Comparison of ENCODE assay signal across 20 cellular contexts in genomic region chr2:239360421-239361310, GRCh38. TPM values are rescaled to one million over a fixed set of nuclear protein-coding genes. Genes with fewer than 3 reads are reported as not detected.
A peak's percentile ranks its signal among the peaks of the same experiment; 100 is the strongest.
DNase-seq lines count a peak whose midpoint lies in the region; ATAC-seq and TF ChIP-seq lines count a peak whose summit lies in the region.
"Had no signal": no experiment of that assay in that cellular context is flagged by ENCODE, and none has a peak within 500 bp of the region (broad histone marks: within the 10 kb centered on the region; RNA-seq: fewer than 3 reads in every experiment).

No MANE protein-coding gene starts in this region.

- H3K4me3 Mint-ChIP-seq in central memory CD8-positive, alpha-beta T cell, result no peak overlapping the region
- no peak overlapping the region for H3K4me3 Mint-ChIP-seq in naive thymus-derived CD8-positive, alpha-beta T cell
- H3K4me3 Mint-ChIP-seq in type B pancreatic cell, result no peak overlapping the region
- H3K4me3 Mint-ChIP-seq in stimulated activated naive CD8-positive, alpha-beta T cell treated with anti-CD3 and anti-CD28 coated beads, Interleukin-15, amount 100 ng/mL, for 72 hours, result no peak overlapping the region
- H3K4me3 Mint-ChIP-seq: activated naive CD8-positive, alpha-beta T cell treated with anti-CD3 and anti-CD28 coated beads for 36 hours; B cell; stimulated activated effector memory CD8-positive, alpha-beta T cell treated with anti-CD3 and anti-CD28 coated beads, Interleukin-12 subunit alpha, Interleukin-12 subunit beta, amount 100 ng/mL, for 72 hours; T-helper 2 cell treated with Interferon-gamma antibody and Interleukin-4, amounts not matched to agents 5 μg/mL and 100 μg/mL, for 36 hours had no signal

- DNase-seq in activated CD8-positive, alpha-beta memory T cell treated with anti-CD3 and anti-CD28 coated beads for 24 hours, result peak; percentile 54
- DNase-seq in activated CD8-positive, alpha-beta memory T cell treated with anti-CD3 and anti-CD28 coated beads, Interleukin-2, amount 50 U/mL, for 48 hours, result no peak
- DNase-seq in central memory CD8-positive, alpha-beta T cell (ENCODE audit: low spot score in 2 of 2), result no peak
- no peak for DNase-seq in naive thymus-derived CD8-positive, alpha-beta T cell
- DNase-seq in type B pancreatic cell (ENCODE audit: extremely low spot score, unreplicated experiment), result peak; percentile 58
- no peak for DNase-seq in stimulated activated naive CD8-positive, alpha-beta T cell treated with anti-CD3 and anti-CD28 coated beads, Interleukin-15, amount 100 ng/mL, for 72 hours
- DNase-seq in GM10266 (ENCODE audit: extremely low spot score), result no peak
- DNase-seq: activated CD8-positive, alpha-beta memory T cell treated with anti-CD3 and anti-CD28 coated beads, Interleukin-2, amount 50 U/mL, for 4 hours; activated naive CD8-positive, alpha-beta T cell treated with anti-CD3 and anti-CD28 coated beads for 36 hours; DMS79 treated with DMSO at 0.1 percent for 48 hours; effector CD8-positive, alpha-beta T cell; NCI-H2081 treated with DMSO at 0.1 percent for 48 hours; NCI-H510A treated with DMSO at 0.1 percent for 48 hours; stimulated activated CD4-positive, alpha-beta T cell treated with anti-CD3 and anti-CD28 coated beads, Interleukin-1b, Interleukin-23, amount 100 ng/mL, for 48 hours had no signal

- no peaks in the 10 kb centered on the region for H3K9me3 Mint-ChIP-seq in central memory CD8-positive, alpha-beta T cell
- peaks cover 0 to 2% (median 0%) of the 10 kb centered on the region in 9 donors for H3K9me3 Mint-ChIP-seq in naive thymus-derived CD8-positive, alpha-beta T cell
- peaks cover 2% of the 10 kb centered on the region for H3K9me3 Mint-ChIP-seq in type B pancreatic cell
- H3K9me3 Mint-ChIP-seq in stimulated activated naive CD8-positive, alpha-beta T cell treated with anti-CD3 and anti-CD28 coated beads, Interleukin-15, amount 100 ng/mL, for 72 hours, result peaks cover 3 to 6% of the 10 kb centered on the region in 2 donors
- H3K9me3 Mint-ChIP-seq: activated naive CD8-positive, alpha-beta T cell treated with anti-CD3 and anti-CD28 coated beads for 36 hours; stimulated activated effector memory CD8-positive, alpha-beta T cell treated with anti-CD3 and anti-CD28 coated beads, Interleukin-12 subunit alpha, Interleukin-12 subunit beta, amount 100 ng/mL, for 72 hours had no signal

- POLR2A ChIA-PET in naive thymus-derived CD8-positive, alpha-beta T cell (lab: Charles Lee), result no interaction called here

- peaks cover 35% of the 10 kb centered on the region for H3K4me1 Mint-ChIP-seq in central memory CD8-positive, alpha-beta T cell
- H3K4me1 Mint-ChIP-seq in naive thymus-derived CD8-positive, alpha-beta T cell, result peaks cover 18 to 49% (median 26%) of the 10 kb centered on the region in 4 donors
- peaks cover 27% of the 10 kb centered on the region for H3K4me1 Mint-ChIP-seq in type B pancreatic cell (ENCODE audit: unreplicated experiment)
- peaks cover 43% of the 10 kb centered on the region for H3K4me1 Mint-ChIP-seq in stimulated activated naive CD8-positive, alpha-beta T cell treated with anti-CD3 and anti-CD28 coated beads, Interleukin-15, amount 100 ng/mL, for 72 hours
- H3K4me1 Mint-ChIP-seq: B cell had no signal

- peaks cover 7% of the 10 kb centered on the region for H3K36me3 Mint-ChIP-seq in central memory CD8-positive, alpha-beta T cell (ENCODE audit: insufficient read depth)
- H3K36me3 Mint-ChIP-seq in naive thymus-derived CD8-positive, alpha-beta T cell, result peaks cover 0 to 4% (median 2%) of the 10 kb centered on the region in 3 donors
- peaks cover 7% of the 10 kb centered on the region for H3K36me3 Mint-ChIP-seq in type B pancreatic cell
- H3K36me3 Mint-ChIP-seq: stimulated activated effector memory CD8-positive, alpha-beta T cell treated with anti-CD3 and anti-CD28 coated beads, Interleukin-12 subunit alpha, Interleukin-12 subunit beta, amount 100 ng/mL, for 72 hours had no signal

- ATAC-seq in central memory CD8-positive, alpha-beta T cell (replicated peaks; ENCODE audit: extremely low read depth, poor library complexity, severe bottlenecking), result no peak
- no peak for ATAC-seq in naive thymus-derived CD8-positive, alpha-beta T cell
- ATAC-seq in HG03135 (IDR thresholded peaks at IDR 0.05; ENCODE audit: unreplicated experiment), result no peak
- ATAC-seq in stimulated activated naive CD8-positive, alpha-beta T cell treated with anti-CD3 and anti-CD28 coated beads, Interleukin-15, amount 100 ng/mL, for 72 hours, result no peak
- ATAC-seq: Panc1; stimulated activated effector memory CD8-positive, alpha-beta T cell treated with anti-CD3 and anti-CD28 coated beads, Interleukin-12 subunit alpha, Interleukin-12 subunit beta, amount 100 ng/mL, for 72 hours had no signal

- H3K27ac Mint-ChIP-seq in central memory CD8-positive, alpha-beta T cell (ENCODE audit: low read depth), result peak overlapping the region; percentile 5
- H3K27ac Mint-ChIP-seq in naive thymus-derived CD8-positive, alpha-beta T cell, result peak overlapping the region in 6 of 10 donors; percentile 5 to 84 (median 11)
- no peak overlapping the region for H3K27ac Mint-ChIP-seq in type B pancreatic cell
- no peak overlapping the region for H3K27ac Mint-ChIP-seq in stimulated activated naive CD8-positive, alpha-beta T cell treated with anti-CD3 and anti-CD28 coated beads, Interleukin-15, amount 100 ng/mL, for 72 hours
- H3K27ac Mint-ChIP-seq: activated naive CD8-positive, alpha-beta T cell treated with anti-CD3 and anti-CD28 coated beads for 36 hours; activated T-helper 2 cell treated with anti-CD3 and anti-CD28 coated beads, Interferon-gamma antibody, Interleukin-2, Interleukin-4, amounts not matched to agents 10 μg/mL and 5 μg/mL and 100 μg/mL, durations not matched to agents 14 hours and 24 hours and 36 hours; B cell; stimulated activated effector memory CD8-positive, alpha-beta T cell treated with anti-CD3 and anti-CD28 coated beads, Interleukin-12 subunit alpha, Interleukin-12 subunit beta, amount 100 ng/mL, for 72 hours; T-helper 2 cell treated with Interferon-gamma antibody and Interleukin-4, amounts not matched to agents 5 μg/mL and 100 μg/mL, for 36 hours had no signal

- no peak for TF ChIP-seq CTCF in type B pancreatic cell (conservative IDR thresholded peaks at IDR 0.05)
- no peak for TF ChIP-seq CTCF in GM10266 (IDR thresholded peaks at IDR 0.05; ENCODE audit: control insufficient read depth, insufficient read depth, low read depth, missing control alignments)

- H3K27me3 Mint-ChIP-seq in central memory CD8-positive, alpha-beta T cell, result no peaks in the 10 kb centered on the region
- H3K27me3 Mint-ChIP-seq in naive thymus-derived CD8-positive, alpha-beta T cell, result no peaks in the 10 kb centered on the region
- H3K27me3 Mint-ChIP-seq in type B pancreatic cell, result no peaks in the 10 kb centered on the region
- no peaks in the 10 kb centered on the region for H3K27me3 Mint-ChIP-seq in stimulated activated naive CD8-positive, alpha-beta T cell treated with anti-CD3 and anti-CD28 coated beads, Interleukin-15, amount 100 ng/mL, for 72 hours
- H3K27me3 Mint-ChIP-seq: activated naive CD8-positive, alpha-beta T cell treated with anti-CD3 and anti-CD28 coated beads for 36 hours; B cell had no signal

RNA-seq across cellular contexts. Expression of gene HDAC4, which starts 40.2 kb away (rescaled TPM):
- total RNA-seq in naive thymus-derived CD8-positive, alpha-beta T cell, result 10 to 100 TPM; 31.7 to 37.3 TPM
- polyA plus RNA-seq in naive thymus-derived CD8-positive, alpha-beta T cell, result 10 to 100 TPM in 1 of 3 donors, 1 to 10 TPM in 2; 2.8 to 10.1 (median 8.0) TPM
- total RNA-seq in type B pancreatic cell (ENCODE audit: low replicate concordance), result 24.0 and 39.0 TPM in 2 replicates

Comparison
In these comparisons a context has a peak if more than half of its experiments do, and no peak if none do; other contexts are left out.
1. DNase-seq: peak in activated CD8-positive, alpha-beta memory T cell treated with anti-CD3 and anti-CD28 coated beads for 24 hours (single experiment) and type B pancreatic cell (single experiment); none in activated CD8-positive, alpha-beta memory T cell treated with anti-CD3 and anti-CD28 coated beads, Interleukin-2, amount 50 U/mL, for 48 hours (single experiment), central memory CD8-positive, alpha-beta T cell (0 of 2), naive thymus-derived CD8-positive, alpha-beta T cell (0 of 10), stimulated activated naive CD8-positive, alpha-beta T cell treated with anti-CD3 and anti-CD28 coated beads, Interleukin-15, amount 100 ng/mL, for 72 hours (0 of 2) and GM10266 (single experiment).
2. H3K27ac Mint-ChIP-seq: peak in central memory CD8-positive, alpha-beta T cell (single experiment) and naive thymus-derived CD8-positive, alpha-beta T cell (6 of 10); none in type B pancreatic cell (single experiment) and stimulated activated naive CD8-positive, alpha-beta T cell treated with anti-CD3 and anti-CD28 coated beads, Interleukin-15, amount 100 ng/mL, for 72 hours (0 of 2).